In the genomic region with DNA sequence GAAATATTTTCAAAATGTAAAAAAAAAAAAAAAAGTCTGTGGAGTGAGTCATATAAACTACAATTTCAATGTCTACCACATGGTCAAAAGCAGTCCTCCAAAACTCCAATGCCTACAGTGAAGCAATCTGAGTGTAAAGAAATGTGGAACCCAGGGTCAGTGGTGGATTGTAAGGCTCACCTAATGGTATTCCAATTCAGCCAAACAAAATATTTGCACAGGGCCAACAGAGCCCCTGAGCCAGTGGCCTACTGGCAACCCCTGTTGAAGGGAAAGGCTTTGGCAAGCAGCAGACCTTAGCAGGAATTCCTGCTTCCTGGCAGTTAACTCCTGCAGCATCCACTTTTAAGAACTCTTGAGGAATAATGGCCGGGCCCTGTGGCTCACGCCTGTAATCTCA, we compare ENCODE assay signal across 2 cellular contexts.
TF ChIP-seq lines count a peak whose summit lies in the region.

No MANE protein-coding gene starts in this region.

TF ChIP-seq in HEK293, 187 proteins besides CTCF, POLR2A, EP300 and RAD21 (continued from another document):
- TF ChIP-seq, protein P1, sequence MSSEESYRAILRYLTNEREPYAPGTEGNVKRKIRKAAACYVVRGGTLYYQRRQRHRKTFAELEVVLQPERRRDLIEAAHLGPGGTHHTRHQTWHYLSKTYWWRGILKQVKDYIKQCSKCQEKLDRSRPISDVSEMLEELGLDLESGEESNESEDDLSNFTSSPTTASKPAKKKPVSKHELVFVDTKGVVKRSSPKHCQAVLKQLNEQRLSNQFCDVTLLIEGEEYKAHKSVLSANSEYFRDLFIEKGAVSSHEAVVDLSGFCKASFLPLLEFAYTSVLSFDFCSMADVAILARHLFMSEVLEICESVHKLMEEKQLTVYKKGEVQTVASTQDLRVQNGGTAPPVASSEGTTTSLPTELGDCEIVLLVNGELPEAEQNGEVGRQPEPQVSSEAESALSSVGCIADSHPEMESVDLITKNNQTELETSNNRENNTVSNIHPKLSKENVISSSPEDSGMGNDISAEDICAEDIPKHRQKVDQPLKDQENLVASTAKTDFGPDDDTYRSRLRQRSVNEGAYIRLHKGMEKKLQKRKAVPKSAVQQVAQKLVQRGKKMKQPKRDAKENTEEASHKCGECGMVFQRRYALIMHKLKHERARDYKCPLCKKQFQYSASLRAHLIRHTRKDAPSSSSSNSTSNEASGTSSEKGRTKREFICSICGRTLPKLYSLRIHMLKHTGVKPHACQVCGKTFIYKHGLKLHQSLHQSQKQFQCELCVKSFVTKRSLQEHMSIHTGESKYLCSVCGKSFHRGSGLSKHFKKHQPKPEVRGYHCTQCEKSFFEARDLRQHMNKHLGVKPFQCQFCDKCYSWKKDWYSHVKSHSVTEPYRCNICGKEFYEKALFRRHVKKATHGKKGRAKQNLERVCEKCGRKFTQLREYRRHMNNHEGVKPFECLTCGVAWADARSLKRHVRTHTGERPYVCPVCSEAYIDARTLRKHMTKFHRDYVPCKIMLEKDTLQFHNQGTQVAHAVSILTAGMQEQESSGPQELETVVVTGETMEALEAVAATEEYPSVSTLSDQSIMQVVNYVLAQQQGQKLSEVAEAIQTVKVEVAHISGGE (tag by site-specific recombination; conservative IDR thresholded peaks at IDR 0.05; ENCODE audit: low read depth), result no peak
- TF ChIP-seq ZNF157 (tag by site-specific recombination; IDR thresholded peaks at IDR 0.05), result no peak
- no peak for TF ChIP-seq ZSCAN30 (tag by site-specific recombination; IDR thresholded peaks at IDR 0.05)
- TF ChIP-seq, protein P2, sequence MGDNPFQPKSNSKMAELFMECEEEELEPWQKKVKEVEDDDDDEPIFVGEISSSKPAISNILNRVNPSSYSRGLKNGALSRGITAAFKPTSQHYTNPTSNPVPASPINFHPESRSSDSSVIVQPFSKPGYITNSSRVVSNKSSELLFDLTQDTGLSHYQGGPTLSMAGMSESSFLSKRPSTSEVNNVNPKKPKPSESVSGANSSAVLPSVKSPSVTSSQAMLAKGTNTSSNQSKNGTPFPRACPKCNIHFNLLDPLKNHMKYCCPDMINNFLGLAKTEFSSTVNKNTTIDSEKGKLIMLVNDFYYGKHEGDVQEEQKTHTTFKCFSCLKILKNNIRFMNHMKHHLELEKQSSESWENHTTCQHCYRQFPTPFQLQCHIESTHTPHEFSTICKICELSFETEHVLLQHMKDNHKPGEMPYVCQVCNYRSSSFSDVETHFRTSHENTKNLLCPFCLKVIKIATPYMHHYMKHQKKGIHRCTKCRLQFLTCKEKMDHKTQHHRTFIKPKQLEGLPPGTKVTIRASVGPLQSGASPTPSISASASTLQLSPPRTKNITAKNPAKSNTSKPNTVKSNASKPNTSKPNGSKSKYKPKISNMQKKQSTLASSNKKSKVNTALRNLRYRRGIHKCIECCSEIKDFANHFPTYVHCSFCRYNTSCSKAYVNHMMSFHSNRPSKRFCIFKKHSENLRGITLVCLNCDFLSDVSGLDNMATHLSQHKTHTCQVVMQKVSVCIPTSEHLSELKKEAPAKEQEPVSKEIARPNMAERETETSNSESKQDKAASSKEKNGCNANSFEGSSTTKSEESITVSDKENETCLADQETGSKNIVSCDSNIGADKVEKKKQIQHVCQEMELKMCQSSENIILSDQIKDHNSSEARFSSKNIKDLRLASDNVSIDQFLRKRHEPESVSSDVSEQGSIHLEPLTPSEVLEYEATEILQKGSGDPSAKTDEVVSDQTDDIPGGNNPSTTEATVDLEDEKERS (tag by site-specific recombination; IDR thresholded peaks at IDR 0.05), result no peak
- TF ChIP-seq ZNF629 (tag by site-specific recombination; IDR thresholded peaks at IDR 0.05), result no peak
- TF ChIP-seq ZSCAN16 (tag by site-specific recombination; IDR thresholded peaks at IDR 0.05), result no peak
- 0 out of 2 replicates have a peak, but pooled peaks have one; percentile 13 for TF ChIP-seq PRDM6 (tag by site-specific recombination; IDR thresholded peaks at IDR 0.05)
- no peak for TF ChIP-seq ZNF354C (tag by site-specific recombination; IDR thresholded peaks at IDR 0.05; ENCODE audit: borderline replicate concordance, low read depth)
- TF ChIP-seq ZBTB7A (tag by site-specific recombination; IDR thresholded peaks at IDR 0.05; ENCODE audit: low read depth), result no peak
- no peak for TF ChIP-seq ZNF184 (tag by site-specific recombination; IDR thresholded peaks at IDR 0.05)
- TF ChIP-seq ZNF830 (tag by site-specific recombination; IDR thresholded peaks at IDR 0.05; ENCODE audit: low read depth), result no peak
- TF ChIP-seq GLIS1 (tag by site-specific recombination; IDR thresholded peaks at IDR 0.05), result no peak

TF ChIP-seq in liver, 16 proteins besides CTCF, POLR2A, EP300 and RAD21 (continued from another document):
- peak; percentile 26 for TF ChIP-seq ATF3 (IDR thresholded peaks at IDR 0.05)
